Comparison of ENCODE assay signal across 22 cellular contexts in genomic region chr1:29504709-29505410, GRCh38.
DNase-seq lines count a peak whose midpoint lies in the region; ATAC-seq, FAIRE-seq and TF ChIP-seq lines count a peak whose summit lies in the region.
"Had no signal": no experiment of that assay in that cellular context is flagged by ENCODE, and none has a peak within 500 bp of the region (broad histone marks: within the 10 kb centered on the region; RNA-seq: fewer than 3 reads in every experiment).

No MANE protein-coding gene starts in this region.

- H3K14ac ChIP-seq in H1 (ENCODE audit: insufficient read length) (no peak overlapping the region), neuronal stem cell (ENCODE audit: low read length) (no peak overlapping the region)

- H3K9me3 ChIP-seq in right lobe of liver (no peaks in the 10 kb centered on the region), HepG2 (ENCODE audit: low read length) (no peaks in the 10 kb centered on the region), H1 (ENCODE audit: insufficient read depth in 2 of 2, low read depth in 1 of 2, low read length in 1 of 2) (no peaks in the 10 kb centered on the region), neuronal stem cell (replicated peaks in 1 of 2; ENCODE audit: control insufficient read depth in 2 of 2, insufficient read depth in 1 of 2, low read depth in 1 of 2, low read length in 2 of 2) (peaks cover 0 to 7% of the 10 kb centered on the region in 2 donors), vagina (no peaks in the 10 kb centered on the region), adrenal gland (replicated peaks in 1 of 3) (no peaks in the 10 kb centered on the region), WERI-Rb-1 (ENCODE audit: severe bottlenecking) (no peaks in the 10 kb centered on the region)
- H3K9me3 ChIP-seq: BE2C, SJSA1 had no signal

- H3K56ac ChIP-seq in H1 (replicated peaks; ENCODE audit: insufficient read length, low read depth, low read length), result no peak overlapping the region

- peak overlapping the region; percentile 2 for H2BK15ac ChIP-seq in H1 (ENCODE audit: low read length)
- H2BK15ac ChIP-seq in neuronal stem cell (ENCODE audit: low read length), result no peak overlapping the region

- DNase-seq in right lobe of liver (peak in 2 of 3 donors; percentile 4 to 5), HepG2 (ENCODE audit: low spot score) (no peak), H1 (ENCODE audit: low read depth in 1 of 2, low spot score in 2 of 2) (no peak), neuronal stem cell (ENCODE audit: low spot score) (no peak), vagina (ENCODE audit: extremely low spot score in 2 of 2) (peak in 1 of 2 donors; percentile 70), adrenal gland (no peak), WERI-Rb-1 (no peak)
- DNase-seq: BE2C; CD4-positive, CD25-positive, alpha-beta regulatory T cell; COR-L47; DMS 273 treated with DMSO at 0.1 percent for 48 hours; NCI-H1105; NCI-H1694; NCI-H510A; PC-9 had no signal

- FAIRE-seq in HepG2 (lab: Jason Lieb, UNC) (no peak), H1 (lab: Jason Lieb, UNC) (no peak)
- FAIRE-seq: A204.1, G401.6, GM19239, HTR-8/SVneo had no signal

- H3K27me3 ChIP-seq in right lobe of liver (no peaks in the 10 kb centered on the region), HepG2 (ENCODE audit: control insufficient read depth in 1 of 2, insufficient read depth in 2 of 2, low read length in 2 of 2) (peaks cover 0 to 2% of the 10 kb centered on the region in 2 experiments; a peak in 1 of 5 replicates), H1 (replicated peaks in 1 of 4; ENCODE audit: control insufficient read depth in 3 of 4, extremely low read depth in 1 of 4, insufficient read depth in 3 of 4, low read length in 3 of 4) (no peaks in the 10 kb centered on the region; a peak in 2 of 7 replicates), neuronal stem cell (ENCODE audit: control insufficient read depth in 3 of 3, insufficient read depth in 3 of 3, low read depth in 1 of 3, low read length in 3 of 3) (no peaks in the 10 kb centered on the region), vagina (no peaks in the 10 kb centered on the region), adrenal gland (no peaks in the 10 kb centered on the region), WERI-Rb-1 (ENCODE audit: insufficient read depth, low read depth, severe bottlenecking) (no peaks in the 10 kb centered on the region)
- H3K27me3 ChIP-seq: BE2C had no signal

- H3K4me3 ChIP-seq in right lobe of liver (no peak overlapping the region), HepG2 (replicated peaks in 1 of 3; ENCODE audit: insufficient read depth in 1 of 3, low read depth in 2 of 3, low read length in 3 of 3) (no peak overlapping the region), H1 (ENCODE audit: extremely low read depth in 1 of 4, insufficient read depth in 2 of 4, low read depth in 3 of 4, low read length in 4 of 4) (no peak overlapping the region), neuronal stem cell (ENCODE audit: low read length in 2 of 2) (no peak overlapping the region), vagina (no peak overlapping the region), adrenal gland (no peak overlapping the region), WERI-Rb-1 (ENCODE audit: low read depth, low read length) (no peak overlapping the region)
- H3K4me3 ChIP-seq: PC-9, SJSA1 had no signal

- H3K36me3 ChIP-seq in right lobe of liver, result no peaks in the 10 kb centered on the region
- H3K36me3 ChIP-seq in HepG2 (replicated peaks in 1 of 2; ENCODE audit: control insufficient read depth in 1 of 2, insufficient read depth in 2 of 2, low read length in 2 of 2), result no peaks in the 10 kb centered on the region
- no peaks in the 10 kb centered on the region for H3K36me3 ChIP-seq in H1 (ENCODE audit: control insufficient read depth in 2 of 4, insufficient read depth in 4 of 4, low read length in 3 of 4)
- H3K36me3 ChIP-seq in neuronal stem cell (replicated peaks in 1 of 2; ENCODE audit: control insufficient read depth in 2 of 2, insufficient read depth in 2 of 2, low read length in 2 of 2), result no peaks in the 10 kb centered on the region
- H3K36me3 ChIP-seq in vagina, result no peaks in the 10 kb centered on the region
- H3K36me3 ChIP-seq in adrenal gland (replicated peaks in 1 of 2), result no peaks in the 10 kb centered on the region
- no peaks in the 10 kb centered on the region for H3K36me3 ChIP-seq in WERI-Rb-1
- H3K36me3 ChIP-seq: BE2C, SJSA1 had no signal

- H3K27ac ChIP-seq in right lobe of liver (no peak overlapping the region), HepG2 (ENCODE audit: extremely low read length, insufficient read depth, low read length) (no peak overlapping the region), H1 (ENCODE audit: low read depth, low read length) (no peak overlapping the region), neuronal stem cell (replicated peaks; ENCODE audit: low read length) (no peak overlapping the region), vagina (peak overlapping the region; percentile 68), adrenal gland (no peak overlapping the region), WERI-Rb-1 (no peak overlapping the region)
- H3K27ac ChIP-seq: PC-9, SJSA1 had no signal

- CTCF ChIA-PET in HepG2 (lab: Yijun Ruan, JAX; ENCODE audit: low intra/inter-chr PET ratio, low total read pairs), result no interaction called here
- CTCF ChIA-PET in H1 (lab: Charles Lee; ENCODE audit: partially characterized antibody), result interaction anchor here (0.6 to 1.7 kb wide), 5 partner anchors 27 to 581 kb away, joined by 3 to 4 read pairs (median 3); no protein-coding TSS in a partner anchor

- TF ChIP-seq EP300 in HepG2 (IDR thresholded peaks at IDR 0.05; ENCODE audit: low read depth in 2 of 2, low read length in 2 of 2) (no peak), HepG2 (CRISPR knock-in tag; IDR thresholded peaks at IDR 0.05; ENCODE audit: borderline replicate concordance) (no peak), H1 (IDR thresholded peaks at IDR 0.05; ENCODE audit: borderline replicate concordance in 1 of 2, low read depth in 2 of 2, low read length in 2 of 2) (no peak)

- no peak overlapping the region for H3K9ac ChIP-seq in HepG2 (ENCODE audit: insufficient read depth, low read depth, low read length)
- H3K9ac ChIP-seq in H1 (replicated peaks in 1 of 4; ENCODE audit: extremely low read depth in 1 of 4, low read depth in 3 of 4, low read length in 3 of 4), result no peak overlapping the region
- no peak overlapping the region for H3K9ac ChIP-seq in neuronal stem cell (ENCODE audit: low read depth, low read length, poor library complexity)

- POLR2A ChIA-PET in HepG2 (lab: Yijun Ruan, JAX) (no interaction called here), H1 (lab: Charles Lee; ENCODE audit: partially characterized antibody) (no interaction called here)

- H2BK5ac ChIP-seq in H1 (ENCODE audit: low read depth, low read length) (peak overlapping the region; percentile 47; the same call in 1 of the 2 replicates), neuronal stem cell (ENCODE audit: low read length) (peak overlapping the region; percentile 40)

- H3K23ac ChIP-seq in H1 (ENCODE audit: insufficient read length), result no peak overlapping the region
- no peak overlapping the region for H3K23ac ChIP-seq in neuronal stem cell (ENCODE audit: low read depth, low read length, poor library complexity)

- H3K4me2 ChIP-seq in HepG2 (ENCODE audit: low read depth, low read length), result no peak overlapping the region
- H3K4me2 ChIP-seq in H1 (ENCODE audit: insufficient read depth in 1 of 2, low read depth in 2 of 2, low read length in 2 of 2), result peak overlapping the region in 1 of 2 experiments; percentile 26; a peak in 1 of 4 replicates
- H3K4me2 ChIP-seq in neuronal stem cell (ENCODE audit: insufficient read depth, low read length, poor library complexity, severe bottlenecking), result no peak overlapping the region
- H3K4me2 ChIP-seq: PC-9 had no signal

- no peaks in the 10 kb centered on the region for H3K4me1 ChIP-seq in right lobe of liver
- H3K4me1 ChIP-seq in HepG2 (ENCODE audit: insufficient read depth, low read length), result peaks cover 14% of the 10 kb centered on the region
- H3K4me1 ChIP-seq in H1 (replicated peaks in 1 of 4; ENCODE audit: control insufficient read depth in 3 of 4, insufficient read depth in 4 of 4, low read length in 3 of 4), result peaks cover 12 to 33% (median 21%) of the 10 kb centered on the region in 4 experiments
- H3K4me1 ChIP-seq in neuronal stem cell (ENCODE audit: control insufficient read depth in 2 of 2, insufficient read depth in 1 of 2, low read depth in 1 of 2, low read length in 2 of 2), result peaks cover 12 to 19% of the 10 kb centered on the region in 2 donors
- H3K4me1 ChIP-seq in vagina, result peaks cover 23% of the 10 kb centered on the region
- no peaks in the 10 kb centered on the region for H3K4me1 ChIP-seq in adrenal gland (replicated peaks in 1 of 2)
- H3K4me1 ChIP-seq: BE2C, SJSA1 had no signal

- in situ Hi-C loops in HepG2 (cut with HindIII; ENCODE audit: extremely low pct_ligation_motif_present, low pct_unique_long_range_greater_than_20kb), result no loop called here

- H2BK12ac ChIP-seq in H1 (ENCODE audit: low read depth, low read length), result peak overlapping the region; percentile 91
- H2BK12ac ChIP-seq in neuronal stem cell (ENCODE audit: low read length), result no peak overlapping the region

- peak overlapping the region; percentile 55; the same call in 1 of the 2 replicates for H2AK5ac ChIP-seq in H1 (ENCODE audit: low read depth, low read length)
- H2AK5ac ChIP-seq in neuronal stem cell (ENCODE audit: low read depth, low read length), result no peak overlapping the region

- no peak for TF ChIP-seq RAD21 in HepG2 (CRISPR knock-in tag; IDR thresholded peaks at IDR 0.05)
- TF ChIP-seq RAD21 in H1 (IDR thresholded peaks at IDR 0.05 in 1 of 2, conservative IDR thresholded peaks at IDR 0.05 in 1 of 2; ENCODE audit: low read depth in 2 of 2, low read length in 2 of 2), result no peak

- 74% methylated on average over 3 of the region's 8 CpGs for WGBS in right lobe of liver (ENCODE audit: insufficient coverage, low coverage, low lambda C conversion rate, missing lambda C conversion rate)
- WGBS in HepG2 (ENCODE audit: low lambda C conversion rate), result 63% methylated on average over 4 of the region's 8 CpGs
- WGBS in H1 (ENCODE audit: extremely low coverage in 1 of 2, insufficient coverage in 1 of 2, insufficient read length in 1 of 2, insufficient replicate concordance in 2 of 2, low coverage in 1 of 2, low lambda C conversion rate in 2 of 2, missing lambda C conversion rate in 1 of 2), 2 experiments, result 89% methylated on average over 8 of the region's 8 CpGs; no CpG with 5 or more reads in 1 of the 2 experiments
- no CpG with 5 or more reads among the region's 8 CpGs for WGBS in neuronal stem cell (ENCODE audit: extremely low coverage in 2 of 2, insufficient read length in 2 of 2, insufficient replicate concordance in 1 of 2), 2 donors
- WGBS in adrenal gland, 4 donors, result 84 to 89% (median 88%) methylated on average over 8 of the region's 8 CpGs

- H2BK120ac ChIP-seq in H1 (replicated peaks; ENCODE audit: low read depth, low read length) (peak overlapping the region; percentile 91), neuronal stem cell (ENCODE audit: low read depth, low read length) (no peak overlapping the region)

- intact Hi-C loops in right lobe of liver (cut with DNase I) (no loop called here), HepG2 (cut with micrococcal nuclease; ENCODE audit: unreplicated experiment) (no loop called here), vagina (cut with DNase I) (no loop called here), adrenal gland (cut with DNase I) (no loop called here)

- BruUV-seq in HepG2 (replicated peaks; lab: Mats Ljungman, UMichigan), result no TSS peak

- H3K23me2 ChIP-seq in H1 (ENCODE audit: low read depth, low read length), result no peaks in the 10 kb centered on the region; the same call in 1 of the 2 replicates

- ATAC-seq in right lobe of liver (no peak), HepG2 (no peak), GM18519 (IDR thresholded peaks at IDR 0.05; ENCODE audit: low FRiP score, unreplicated experiment) (no peak)
- ATAC-seq: HCT116 had no signal

- peak overlapping the region; percentile 62; the same call in 1 of the 2 replicates for H3K18ac ChIP-seq in H1 (ENCODE audit: extremely low read depth, low read length)
- H3K18ac ChIP-seq in neuronal stem cell (ENCODE audit: low read length), result no peak overlapping the region

- H4K8ac ChIP-seq in H1 (ENCODE audit: extremely low read depth, insufficient read depth, low read length), result no peak overlapping the region
- no peak overlapping the region for H4K8ac ChIP-seq in neuronal stem cell (ENCODE audit: low read depth, low read length)

- H4K5ac ChIP-seq in H1 (ENCODE audit: insufficient read length, low read depth, low read length), result no peak overlapping the region

- TF ChIP-seq POLR2A in right lobe of liver (IDR thresholded peaks at IDR 0.05), result no peak
- TF ChIP-seq POLR2A in HepG2 (IDR thresholded peaks at IDR 0.05; ENCODE audit: insufficient read depth in 1 of 2, low read depth in 2 of 2, low read length in 2 of 2), result no peak
- TF ChIP-seq POLR2A in H1 (IDR thresholded peaks at IDR 0.05; ENCODE audit: control extremely low read depth in 1 of 2, low read depth in 2 of 2, low read length in 2 of 2), result no peak
- no peak for TF ChIP-seq POLR2A in vagina (IDR thresholded peaks at IDR 0.05)
- no peak for TF ChIP-seq POLR2A in adrenal gland (IDR thresholded peaks at IDR 0.05)

- TF ChIP-seq CTCF in right lobe of liver (IDR thresholded peaks at IDR 0.05) (no peak), HepG2 (CRISPR knock-in tag; IDR thresholded peaks at IDR 0.05) (no peak), H1 (IDR thresholded peaks at IDR 0.05; ENCODE audit: control extremely low read depth in 1 of 3, insufficient read depth in 1 of 3, low read depth in 1 of 3, low read length in 3 of 3) (no peak), vagina (IDR thresholded peaks at IDR 0.05) (no peak), adrenal gland (IDR thresholded peaks at IDR 0.05) (no peak), WERI-Rb-1 (IDR thresholded peaks at IDR 0.05; ENCODE audit: low read depth, low read length) (no peak)

- no peaks in the 10 kb centered on the region for H3K79me1 ChIP-seq in H1 (ENCODE audit: low read depth, low read length)
- no peaks in the 10 kb centered on the region for H3K79me1 ChIP-seq in neuronal stem cell (ENCODE audit: low read depth, low read length)

- peak overlapping the region; percentile 92 for H2BK20ac ChIP-seq in H1 (ENCODE audit: low read length)

- H4K20me1 ChIP-seq in HepG2 (ENCODE audit: insufficient read depth, low read length) (no peaks in the 10 kb centered on the region), H1 (replicated peaks in 1 of 2; ENCODE audit: control insufficient read depth in 1 of 2, insufficient read depth in 2 of 2, low read length in 2 of 2) (no peaks in the 10 kb centered on the region)

- H3K79me2 ChIP-seq in HepG2 (ENCODE audit: insufficient read depth, low read length), result no peaks in the 10 kb centered on the region
- no peaks in the 10 kb centered on the region for H3K79me2 ChIP-seq in H1 (ENCODE audit: control insufficient read depth in 1 of 2, insufficient read depth in 2 of 2, low read length in 2 of 2)

- H2AFZ ChIP-seq in HepG2 (ENCODE audit: low read length), result no peak overlapping the region
- H2AFZ ChIP-seq in H1 (ENCODE audit: low read length), result no peak overlapping the region
- no peak overlapping the region for H2AFZ ChIP-seq in neuronal stem cell (ENCODE audit: low read length)
- H2AFZ ChIP-seq: PC-9 had no signal

- H3K4ac ChIP-seq in H1 (replicated peaks; ENCODE audit: insufficient read length, low read depth, low read length) (peak overlapping the region; percentile 90), neuronal stem cell (ENCODE audit: low read length) (no peak overlapping the region)

- H4K91ac ChIP-seq in H1 (replicated peaks; ENCODE audit: insufficient read length, low read length) (peak overlapping the region; percentile 44), neuronal stem cell (ENCODE audit: low read depth, low read length, poor library complexity) (no peak overlapping the region)

Comparison
In these comparisons a context has a peak if more than half of its experiments do, and no peak if none do; other contexts are left out.
1. DNase-seq: peak in right lobe of liver (2 of 3); none in HepG2 (single experiment), H1 (0 of 2), neuronal stem cell (single experiment), adrenal gland (0 of 7) and WERI-Rb-1 (single experiment).